15 cellular contexts compared by ENCODE assay signal in genomic region chr14:103084021-103084919, GRCh38. TPM values are rescaled to one million over a fixed set of nuclear protein-coding genes. Genes with fewer than 3 reads are reported as not detected.
DNase-seq lines count a peak whose midpoint lies in the region; ATAC-seq and TF ChIP-seq lines count a peak whose summit lies in the region.
"Had no signal": no experiment of that assay in that cellular context is flagged by ENCODE, and none has a peak within 500 bp of the region (broad histone marks: within the 10 kb centered on the region; RNA-seq: fewer than 3 reads in every experiment).

Gene LBHD2 (plus strand): TSS chr14:103084210. CDS start chr14:103086013, 1,803 bp downstream.

- no peak within 1 kb of the TSS for H4K8ac ChIP-seq in mesendoderm (ENCODE audit: low read depth, low read length)

- H3K4me1 ChIP-seq in right atrium auricular region (peaks cover 0 to 7% of the 10 kb centered on the region in 2 donors), mesendoderm (ENCODE audit: control insufficient read depth, low read depth, low read length) (no peaks in the 10 kb centered on the region)

- H3K9ac ChIP-seq in mesendoderm (ENCODE audit: low read length): peak within 1 kb of the TSS; percentile 19

- H2AK5ac ChIP-seq in mesendoderm (ENCODE audit: low read length): no peak within 1 kb of the TSS

- intact Hi-C loops in Right ventricle myocardium superior (cut with DNase I): no loop called here

- peak within 1 kb of the TSS in 1 of 2 donors; percentile 28 for H3K4me3 ChIP-seq in right atrium auricular region
- H3K4me3 ChIP-seq in mesendoderm (ENCODE audit: low read length): no peak within 1 kb of the TSS

- H3K9me3 ChIP-seq in right atrium auricular region: no peaks in the 10 kb centered on the region

- ATAC-seq in Right ventricle myocardium superior (ENCODE audit: poor library complexity) (peak; percentile 50), esophagus mucosa (peak; percentile 27), HG02852 (IDR thresholded peaks at IDR 0.05; ENCODE audit: unreplicated experiment) (no peak)

- no peak within 1 kb of the TSS for H3K4ac ChIP-seq in mesendoderm (ENCODE audit: low read depth, low read length)

- no peaks in the 10 kb centered on the region for H3K79me1 ChIP-seq in mesendoderm (ENCODE audit: low read length)

- no peak within 1 kb of the TSS for H2BK120ac ChIP-seq in mesendoderm (ENCODE audit: low read depth, low read length)

- H3K23ac ChIP-seq in mesendoderm (ENCODE audit: low read length): no peak within 1 kb of the TSS

- H3K27me3 ChIP-seq in right atrium auricular region (peaks cover 5% of the 10 kb centered on the region in 2 donors), mesendoderm (ENCODE audit: insufficient read depth, low read length, poor library complexity) (peaks cover 5% of the 10 kb centered on the region)

- H3K56ac ChIP-seq in mesendoderm (ENCODE audit: low read length): peak within 1 kb of the TSS; percentile 25

- H2BK15ac ChIP-seq in mesendoderm (replicated peaks; ENCODE audit: low read depth): no peak within 1 kb of the TSS

- no peaks in the 10 kb centered on the region for H3K79me2 ChIP-seq in mesendoderm (ENCODE audit: control insufficient read depth, insufficient read depth, low read length)

- no CpG with 5 or more reads among the region's 61 CpGs for WGBS in mesendoderm (ENCODE audit: extremely low coverage, insufficient coverage, low lambda C conversion rate)

- no peak within 1 kb of the TSS for H3K18ac ChIP-seq in mesendoderm (ENCODE audit: low read length)

- H3K4me2 ChIP-seq in mesendoderm (ENCODE audit: low read length): peak within 1 kb of the TSS; percentile 29

- no peak within 1 kb of the TSS for H4K5ac ChIP-seq in mesendoderm (ENCODE audit: low read length)

- H3K36me3 ChIP-seq in right atrium auricular region (no peaks in the 10 kb centered on the region), mesendoderm (ENCODE audit: control insufficient read depth, insufficient read depth, low read length) (no peaks in the 10 kb centered on the region)

- no peak for TF ChIP-seq CTCF in right atrium auricular region (IDR thresholded peaks at IDR 0.05)

- no peak within 1 kb of the TSS for H3K27ac ChIP-seq in right atrium auricular region
- no peak within 1 kb of the TSS for H3K27ac ChIP-seq in mesendoderm (ENCODE audit: low read depth, low read length)
- H3K27ac ChIP-seq: RWPE1 had no signal

- no peak within 1 kb of the TSS for H2BK5ac ChIP-seq in mesendoderm (ENCODE audit: low read length)

- DNase-seq in Right ventricle myocardium superior (peak; percentile 44), right atrium auricular region (ENCODE audit: low spot score) (no peak), mesendoderm (no peak), UCSD-AML1 (lab: John Stamatoyannopoulos, UW; ENCODE audit: unreplicated experiment) (no peak), dedifferentiated amniotic fluid mesenchymal stem cell (ENCODE audit: extremely low spot score) (no peak), globus pallidus (ENCODE audit: low spot score) (no peak)
- DNase-seq: AML-193; amygdala; NCI-H1930; stimulated activated CD4-positive, alpha-beta T cell treated with anti-CD3 and anti-CD28 coated beads, Interleukin-4, amount 100 ng/mL, for 1 hour; substantia nigra had no signal

RNA-seq across cellular contexts. Expression of gene LBHD2, which starts in this region (rescaled TPM):
- total RNA-seq in Right ventricle myocardium superior (not detected), right atrium auricular region (not detected), esophagus mucosa (not detected)
- polyA plus RNA-seq in mesendoderm (2013, experiment 1 of 2): not detected
- polyA plus RNA-seq in mesendoderm (2013, experiment 2 of 2): not detected
- total RNA-seq: HT1080 had no signal

Comparison
In these comparisons a context has a peak if more than half of its experiments do, and no peak if none do; other contexts are left out.
1. Peak in DNase-seq and ATAC-seq in Right ventricle myocardium superior; RNA of the gene not detected or under 1 TPM.
2. Peak in ATAC-seq in esophagus mucosa; RNA of the gene not detected or under 1 TPM.